ENCODE assay signal across 1 cellular context in the genomic region with DNA sequence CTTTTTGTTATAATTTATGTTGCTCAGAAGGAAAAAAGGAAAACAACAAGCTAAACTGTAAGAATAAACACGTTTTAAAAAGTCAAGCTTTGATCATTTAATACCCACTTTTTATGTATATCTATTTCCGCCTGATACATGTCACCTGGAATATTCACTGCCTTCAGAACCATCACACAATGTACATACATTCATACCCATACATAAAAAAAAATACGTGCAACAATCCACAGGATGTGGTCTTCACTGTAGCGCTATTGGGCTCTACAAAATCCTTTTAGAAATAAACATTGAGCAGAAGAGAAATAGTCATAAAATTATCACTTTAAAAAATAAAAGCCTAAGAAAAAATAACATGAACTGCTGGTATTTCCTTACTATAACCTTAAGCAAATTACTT.
TF ChIP-seq lines count a peak whose summit lies in the region.

No MANE protein-coding gene starts in this region.

TF ChIP-seq in GM12878, 131 proteins besides CTCF, POLR2A, EP300 and RAD21 (continued from another document):
- TF ChIP-seq PKNOX1 (IDR thresholded peaks at IDR 0.05), result no peak
- no peak for TF ChIP-seq JUND (IDR thresholded peaks at IDR 0.05; ENCODE audit: low read depth, low read length)
